ENCODE assay signal across 8 cellular contexts in the genomic region with DNA sequence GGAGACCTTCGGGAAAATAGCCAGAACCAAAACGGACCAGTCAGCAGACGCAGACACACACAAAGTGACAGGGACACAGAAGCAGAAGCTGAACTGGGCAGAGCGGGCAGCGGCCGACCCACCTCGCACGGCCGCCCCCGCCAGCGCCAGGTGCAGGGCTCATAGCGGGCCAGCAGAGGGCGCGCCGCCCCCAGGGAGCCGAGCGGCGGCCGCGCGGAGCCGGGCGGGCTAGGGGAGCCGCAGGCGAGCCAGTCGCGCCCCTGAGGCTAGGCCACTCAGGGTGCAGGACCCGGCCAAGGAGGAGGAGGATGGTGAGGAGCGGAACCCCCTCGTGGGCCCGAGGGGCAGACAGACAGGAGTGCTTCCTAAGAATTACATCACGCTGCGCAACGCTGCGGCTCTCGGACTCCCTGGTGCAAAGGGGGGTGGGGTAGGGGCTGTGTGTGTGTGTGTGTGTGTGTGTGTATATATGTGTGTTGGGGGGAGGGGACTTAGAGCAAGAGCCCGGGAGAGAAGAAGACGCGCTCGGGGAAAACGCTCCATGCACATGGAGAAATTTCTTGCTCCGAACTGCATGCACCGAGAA. TPM values are rescaled to one million over a fixed set of nuclear protein-coding genes. Genes with fewer than 3 reads are reported as not detected.
DNase-seq lines count a peak whose midpoint lies in the region; ATAC-seq and TF ChIP-seq lines count a peak whose summit lies in the region.

No MANE protein-coding gene starts in this region.

- peak overlapping the region; percentile 71 for H3K4me3 ChIP-seq in AG10803 (ENCODE audit: low read length)
- H3K4me3 ChIP-seq in transverse colon, result peak overlapping the region in 3 of 4 donors; percentile 29 to 63 (median 39)

- no peak for TF ChIP-seq EP300 in transverse colon (IDR thresholded peaks at IDR 0.05; ENCODE audit: low read depth)

- H3K27ac ChIP-seq in transverse colon, result no peak overlapping the region

- in situ Hi-C loops in transverse colon (cut with MboI; ENCODE audit: low pct_ligation_motif_present in 1 of 4, low pct_unique_long_range_greater_than_20kb in 1 of 4, low sequenced_read_pairs in 3 of 4), result loop anchor here in 1 of 4 donors (25.0 kb wide), 1 partner anchor 120 kb away; no protein-coding TSS in a partner anchor

- peaks cover 14 to 48% (median 37%) of the 10 kb centered on the region in 4 donors for H3K4me1 ChIP-seq in transverse colon

- intact Hi-C loops in transverse colon (cut with DNase I; ENCODE audit: low total_unique reads), result loop anchor here (2.0 to 10.0 kb wide), 2 partner anchors 122 to 182 kb away; no protein-coding TSS in a partner anchor

- WGBS in transverse colon (ENCODE audit: low coverage in 1 of 2), 2 donors, result 1% methylated on average over 42 of the region's 43 CpGs; no CpG with 5 or more reads in 1 of the 2 donors

- H3K9me3 ChIP-seq in transverse colon, result no peaks in the 10 kb centered on the region

- no peak for TF ChIP-seq POLR2A in transverse colon (IDR thresholded peaks at IDR 0.05)

- H3K27me3 ChIP-seq in transverse colon, result peaks cover 95% of the 10 kb centered on the region

- peak; percentile 41 for TF ChIP-seq CTCF in AG10803 (conservative IDR thresholded peaks at IDR 0.05; ENCODE audit: low read length)
- TF ChIP-seq CTCF in omental fat pad (IDR thresholded peaks at IDR 0.05), result peak in 2 of 3 donors; percentile 90 to 92
- peak; percentile 16 to 94 (median 88) for TF ChIP-seq CTCF in transverse colon (IDR thresholded peaks at IDR 0.05)

- ATAC-seq in GM19035 (IDR thresholded peaks at IDR 0.05; ENCODE audit: unreplicated experiment) (peak; percentile 66), omental fat pad (ENCODE audit: low FRiP score) (peak; percentile 60)

- DNase-seq in AG10803 (ENCODE audit: low read depth), result peak; percentile 48
- peak; percentile 72 for DNase-seq in HT1080 (ENCODE audit: low read depth)
- peak; percentile 19 for DNase-seq in RPMI7951 (ENCODE audit: low read depth)
- peak; percentile 70 for DNase-seq in activated naive CD4-positive, alpha-beta T cell treated with Interleukin-2 at 50 U/mL for 16 hours
- peak; percentile 73 for DNase-seq in glomerular visceral epithelial cell (ENCODE audit: extremely low spot score)
- no peak for DNase-seq in omental fat pad (ENCODE audit: low spot score)
- DNase-seq in transverse colon, result peak; percentile 41

- no peaks in the 10 kb centered on the region for H3K36me3 ChIP-seq in transverse colon

RNA-seq across cellular contexts. Expression of a gene that starts 0.9 kb away (rescaled TPM):
- total RNA-seq in HT1080 (2014; rRNA removed; shearing (Covaris generic)), result 28.4 and 36.1 TPM in 2 replicates
- polyA plus RNA-seq in HT1080 (2015; cell fraction: cytosol; rRNA removed), result 21.0 and 22.0 TPM in 2 replicates
- polyA plus RNA-seq in HT1080 (2015; cell fraction: nucleus; rRNA removed), result 16.8 and 19.4 TPM in 2 replicates
- total RNA-seq in RPMI7951 (2014; rRNA removed; shearing (Covaris generic)), result 0.12 TPM in 1 of 2 replicates, not detected in the other
- under 1 TPM; 0.37 to 0.82 (median 0.68) TPM for total RNA-seq in omental fat pad
- not detected for total RNA-seq in transverse colon

Comparison
In these comparisons a context has a peak if more than half of its experiments do, and no peak if none do; other contexts are left out.
1. CTCF ChIP-seq: peak in every context shown above with its lines; median percentile 91 in omental fat pad; 88 in transverse colon; 41 in AG10803.
2. RNA of a gene that starts 0.9 kb away (total RNA-seq): 28.4 to 36.1 TPM in HT1080; 0.37 to 0.82 TPM in omental fat pad, 0.12 TPM in RPMI7951 and not detected in transverse colon; every median in the first group is over 10 times any median in the second.